12 cellular contexts compared by ENCODE assay signal in the genomic region with DNA sequence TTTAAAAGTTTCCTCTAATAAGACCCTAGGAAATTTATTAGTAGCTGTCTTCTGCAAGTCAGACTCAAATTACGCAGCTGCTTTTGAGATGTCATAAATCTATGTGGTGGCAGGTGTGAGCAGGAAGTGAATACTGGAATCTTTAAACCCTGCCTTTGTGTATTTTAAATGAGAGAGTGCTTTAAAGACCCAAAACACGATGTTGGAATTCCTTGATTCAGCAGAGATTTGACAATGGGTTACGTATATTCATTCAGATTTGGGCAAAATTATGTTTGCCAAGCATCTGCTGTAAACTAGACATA.
A peak's percentile ranks its signal among the peaks of the same experiment; 100 is the strongest.
DNase-seq lines count a peak whose midpoint lies in the region; ATAC-seq and TF ChIP-seq lines count a peak whose summit lies in the region.
"Had no signal": no experiment of that assay in that cellular context is flagged by ENCODE, and none has a peak within 500 bp of the region (broad histone marks: within the 10 kb centered on the region; RNA-seq: fewer than 3 reads in every experiment).

No MANE protein-coding gene starts in this region.

- H3F3A ChIP-seq in smooth muscle cell (ENCODE audit: low read depth): peaks cover 15% of the 10 kb centered on the region

- peak overlapping the region; percentile 31 for H2AFZ ChIP-seq in smooth muscle cell (ENCODE audit: low read depth)

- CTCF ChIA-PET in activated CD8-positive, alpha-beta T cell treated with anti-CD3 and anti-CD28 coated beads for 36 hours (lab: Charles Lee): no interaction called here
- CTCF ChIA-PET in RWPE1 (lab: Yijun Ruan, JAX): no interaction called here

- H3K4me1 ChIP-seq in mesodermal cell (ENCODE audit: control insufficient read depth, insufficient read depth, low read length, poor library complexity, severe bottlenecking) (peaks cover 15% of the 10 kb centered on the region), smooth muscle cell (ENCODE audit: low read depth) (peaks cover 35% of the 10 kb centered on the region)

- H3K27ac Mint-ChIP-seq in activated CD8-positive, alpha-beta T cell treated with anti-CD3 and anti-CD28 coated beads for 36 hours: no peak overlapping the region
- H3K27ac Mint-ChIP-seq: activated naive CD8-positive, alpha-beta T cell treated with anti-CD3 and anti-CD28 coated beads for 36 hours; naive thymus-derived CD8-positive, alpha-beta T cell; T-helper 1 cell treated with Interleukin-12 subunit alpha and Interleukin-12 subunit beta and Interleukin-4 antibody, amounts not matched to agents 30 μg/mL and 1 μg/mL, for 36 hours had no signal

- H3K27ac ChIP-seq in VCaP (peak overlapping the region; percentile 58), mesodermal cell (ENCODE audit: low read depth, low read length, severe bottlenecking) (peak overlapping the region; percentile 76), smooth muscle cell (ENCODE audit: low read depth) (peak overlapping the region; percentile 63), RWPE1 (no peak overlapping the region)

- no peaks in the 10 kb centered on the region for H3K27me3 ChIP-seq in smooth muscle cell (ENCODE audit: low read depth)

- peaks cover 80% of the 10 kb centered on the region for H3K79me2 ChIP-seq in smooth muscle cell (ENCODE audit: low read depth)

- H3K4me3 Mint-ChIP-seq in activated CD8-positive, alpha-beta T cell treated with anti-CD3 and anti-CD28 coated beads for 36 hours: no peak overlapping the region
- H3K4me3 Mint-ChIP-seq: activated naive CD8-positive, alpha-beta T cell treated with anti-CD3 and anti-CD28 coated beads for 36 hours; naive thymus-derived CD8-positive, alpha-beta T cell; T-helper 1 cell treated with Interleukin-12 subunit alpha and Interleukin-12 subunit beta and Interleukin-4 antibody, amounts not matched to agents 30 μg/mL and 1 μg/mL, for 36 hours had no signal

- no peaks in the 10 kb centered on the region for H3K9me3 Mint-ChIP-seq in activated CD8-positive, alpha-beta T cell treated with anti-CD3 and anti-CD28 coated beads for 36 hours
- H3K9me3 Mint-ChIP-seq: activated naive CD8-positive, alpha-beta T cell treated with anti-CD3 and anti-CD28 coated beads for 36 hours had no signal

- peak overlapping the region; percentile 48 for H3K9ac ChIP-seq in smooth muscle cell (ENCODE audit: low read depth)

- H4K20me1 ChIP-seq in smooth muscle cell (ENCODE audit: low read depth): no peaks in the 10 kb centered on the region

- TF ChIP-seq CTCF in VCaP (conservative IDR thresholded peaks at IDR 0.05) (no peak), smooth muscle cell (IDR thresholded peaks at IDR 0.05; ENCODE audit: borderline replicate concordance, insufficient read depth, poor library complexity, severe bottlenecking) (no peak), RWPE1 (conservative IDR thresholded peaks at IDR 0.05; ENCODE audit: low read depth) (no peak)
- no peak for TF ChIP-seq CTCF in activated CD8-positive, alpha-beta T cell treated with anti-CD3 and anti-CD28 coated beads for 36 hours (IDR thresholded peaks at IDR 0.05)

- H3K36me3 ChIP-seq in mesodermal cell (ENCODE audit: control insufficient read depth, insufficient read depth, low read length) (peaks cover 26% of the 10 kb centered on the region), smooth muscle cell (ENCODE audit: low read depth) (peaks cover 10% of the 10 kb centered on the region)

- DNase-seq in NCI-H2227 (lab: John Stamatoyannopoulos, UW; ENCODE audit: unreplicated experiment) (peak; percentile 36), NCI-H2227 treated with DMSO at 0.1 percent for 48 hours (lab: John Stamatoyannopoulos, UW) (no peak), smooth muscle cell (lab: John Stamatoyannopoulos, UW; ENCODE audit: unreplicated experiment) (no peak), RWPE1 (ENCODE audit: low spot score) (no peak)
- DNase-seq in activated CD8-positive, alpha-beta T cell treated with anti-CD3 and anti-CD28 coated beads for 36 hours: no peak
- DNase-seq in activated naive CD4-positive, alpha-beta T cell (lab: John Stamatoyannopoulos, UW): no peak
- DNase-seq: activated naive CD8-positive, alpha-beta T cell treated with anti-CD3 and anti-CD28 coated beads for 36 hours; naive thymus-derived CD8-positive, alpha-beta T cell; NCI-H446 treated with DMSO at 0.1 percent for 48 hours had no signal

- H3K4me3 ChIP-seq in mesodermal cell (ENCODE audit: extremely low read depth, insufficient read depth, low read length, poor library complexity, severe bottlenecking): no peak overlapping the region
- peak overlapping the region; percentile 46 for H3K4me3 ChIP-seq in smooth muscle cell

- peaks cover 4% of the 10 kb centered on the region for H3K4me1 Mint-ChIP-seq in activated CD8-positive, alpha-beta T cell treated with anti-CD3 and anti-CD28 coated beads for 36 hours (ENCODE audit: low read depth)

- peaks cover 11% of the 10 kb centered on the region for H3K27me3 Mint-ChIP-seq in activated CD8-positive, alpha-beta T cell treated with anti-CD3 and anti-CD28 coated beads for 36 hours

- intact Hi-C loops in activated CD8-positive, alpha-beta T cell treated with anti-CD3 and anti-CD28 coated beads for 36 hours (cut with micrococcal nuclease): no loop called here

- ATAC-seq in activated CD8-positive, alpha-beta T cell treated with anti-CD3 and anti-CD28 coated beads for 36 hours: no peak
- ATAC-seq: naive thymus-derived CD8-positive, alpha-beta T cell had no signal

- H3K4me2 ChIP-seq in smooth muscle cell: peak overlapping the region; percentile 80

- 60 to 69% methylated on average over 1 to 2 of the region's 3 CpGs for WGBS in mesodermal cell (ENCODE audit: insufficient coverage in 2 of 2), 2 experiments
- WGBS in smooth muscle cell (ENCODE audit: low lambda C conversion rate): 49% methylated on average over 3 of the region's 3 CpGs

- H3K36me3 Mint-ChIP-seq in activated CD8-positive, alpha-beta T cell treated with anti-CD3 and anti-CD28 coated beads for 36 hours (ENCODE audit: low read depth): no peaks in the 10 kb centered on the region
- H3K36me3 Mint-ChIP-seq: activated naive CD8-positive, alpha-beta T cell treated with anti-CD3 and anti-CD28 coated beads for 36 hours had no signal

- POLR2A ChIA-PET in activated CD8-positive, alpha-beta T cell treated with anti-CD3 and anti-CD28 coated beads for 36 hours (lab: Charles Lee): no interaction called here
- POLR2A ChIA-PET in RWPE1 (lab: Yijun Ruan, JAX; ENCODE audit: low non-redundant PET): no interaction called here

- H3K9me3 ChIP-seq in mesodermal cell (ENCODE audit: control insufficient read depth, low read length): no peaks in the 10 kb centered on the region
- no peaks in the 10 kb centered on the region for H3K9me3 ChIP-seq in smooth muscle cell (replicated peaks; ENCODE audit: low read depth)
